ENCODE assay signal across 9 cellular contexts in genomic region chr19:1018932-1019615, GRCh38. TPM values are rescaled to one million over a fixed set of nuclear protein-coding genes. Genes with fewer than 3 reads are reported as not detected.
DNase-seq lines count a peak whose midpoint lies in the region; ATAC-seq and TF ChIP-seq lines count a peak whose summit lies in the region.
"Had no signal": no experiment of that assay in that cellular context is flagged by ENCODE, and none has a peak within 500 bp of the region (broad histone marks: within the 10 kb centered on the region; RNA-seq: fewer than 3 reads in every experiment).

No MANE protein-coding gene starts in this region.

- no peaks in the 10 kb centered on the region; the same call in 1 of the 2 replicates for H3K36me3 ChIP-seq in SK-N-MC (ENCODE audit: insufficient read depth, low read length)
- H3K36me3 ChIP-seq in gastrocnemius medialis: no peaks in the 10 kb centered on the region
- H3K36me3 ChIP-seq in WERI-Rb-1: peaks cover 28% of the 10 kb centered on the region

- H3K27ac ChIP-seq in SK-N-MC (no peak overlapping the region; the same call in 1 of the 2 replicates), gastrocnemius medialis (peak overlapping the region; percentile 40 to 93 (median 89)), WERI-Rb-1 (no peak overlapping the region)

- intact Hi-C loops in gastrocnemius medialis (cut with DNase I; ENCODE audit: low total_unique reads): loop anchor here (5.0 kb wide), 1 partner anchor 437 kb away; no protein-coding TSS in a partner anchor

- DNase-seq in GM12864 (ENCODE audit: low read depth): no peak
- no peak for DNase-seq in SK-N-MC (ENCODE audit: low read depth, low spot score)
- no peak for DNase-seq in fibroblast of pulmonary artery (ENCODE audit: low read depth)
- no peak for DNase-seq in gastrocnemius medialis
- DNase-seq in kidney tubule cell (ENCODE audit: low spot score): no peak
- no peak for DNase-seq in WERI-Rb-1
- DNase-seq in activated CD4-positive, alpha-beta T cell treated with anti-CD3 and anti-CD28 coated beads for 1 hour: no peak
- DNase-seq: NCI-H2081 treated with DMSO at 0.1 percent for 48 hours had no signal

- H3K9ac ChIP-seq in SK-N-MC (ENCODE audit: insufficient read length): peak overlapping the region; percentile 97

- ATAC-seq in gastrocnemius medialis (no peak), HG02642 (IDR thresholded peaks at IDR 0.05; ENCODE audit: poor library complexity, unreplicated experiment) (no peak)

- TF ChIP-seq POLR2A in gastrocnemius medialis (IDR thresholded peaks at IDR 0.05): no peak

- peaks cover 50 to 62% of the 10 kb centered on the region in 2 donors for H3K4me1 ChIP-seq in gastrocnemius medialis

- H3K4me3 ChIP-seq in GM12864 (ENCODE audit: low read depth, low read length): peak overlapping the region; percentile 91
- H3K4me3 ChIP-seq in SK-N-MC: peak overlapping the region; percentile 86
- peak overlapping the region; percentile 90 for H3K4me3 ChIP-seq in fibroblast of pulmonary artery (replicated peaks; ENCODE audit: low read depth, low read length)
- H3K4me3 ChIP-seq in gastrocnemius medialis: peak overlapping the region; percentile 86 to 99 (median 90)
- no peak overlapping the region for H3K4me3 ChIP-seq in WERI-Rb-1 (ENCODE audit: low read depth, low read length)

- H3K27me3 ChIP-seq in gastrocnemius medialis (no peaks in the 10 kb centered on the region), WERI-Rb-1 (ENCODE audit: insufficient read depth, low read depth, severe bottlenecking) (no peaks in the 10 kb centered on the region)

- H3K9me3 ChIP-seq in SK-N-MC (ENCODE audit: low read depth, low read length) (no peaks in the 10 kb centered on the region), gastrocnemius medialis (no peaks in the 10 kb centered on the region), WERI-Rb-1 (ENCODE audit: severe bottlenecking) (no peaks in the 10 kb centered on the region)

- in situ Hi-C loops in gastrocnemius medialis (cut with MboI; ENCODE audit: low sequenced_read_pairs in 4 of 4): no loop called here

- TF ChIP-seq CTCF in GM12864 (IDR thresholded peaks at IDR 0.05; ENCODE audit: low read depth, low read length, missing control alignments): no peak
- no peak for TF ChIP-seq CTCF in fibroblast of pulmonary artery (IDR thresholded peaks at IDR 0.05; ENCODE audit: low read length, missing control alignments)
- no peak for TF ChIP-seq CTCF in gastrocnemius medialis (IDR thresholded peaks at IDR 0.05 in 4 of 5, conservative IDR thresholded peaks at IDR 0.05 in 1 of 5)
- TF ChIP-seq CTCF in WERI-Rb-1 (IDR thresholded peaks at IDR 0.05; ENCODE audit: low read depth, low read length): no peak

RNA-seq across cellular contexts. Expression of gene TMEM259, which starts 1.8 kb away (rescaled TPM):
- 100 to 1,000 TPM in 3 of 4 donors, 10 to 100 TPM in 1; 98.5 to 150 (median 124) TPM for total RNA-seq in gastrocnemius medialis

RNA-seq across cellular contexts. Expression of gene RNU6-2, which starts 2.2 kb away (rescaled TPM):
- total RNA-seq in gastrocnemius medialis: not detected

RNA-seq across cellular contexts. Expression of gene CNN2, which starts 7.3 kb away (rescaled TPM):
- total RNA-seq in gastrocnemius medialis: 10 to 100 TPM in 1 of 4 donors, 1 to 10 TPM in 3; 2.2 to 10.1 (median 4.1) TPM

RNA-seq across cellular contexts. Expression of gene GRIN3B, which starts 18.9 kb away (rescaled TPM):
- total RNA-seq in gastrocnemius medialis: not detected

RNA-seq across cellular contexts. Expression of gene ABCA7, which starts 20.8 kb away (rescaled TPM):
- total RNA-seq in gastrocnemius medialis: 10 to 100 TPM in 3 of 4 donors, 1 to 10 TPM in 1; 6.0 to 20.0 (median 15.0) TPM

Comparison
In these comparisons a context has a peak if more than half of its experiments do, and no peak if none do; other contexts are left out.
1. H3K27ac ChIP-seq: peak in gastrocnemius medialis (4 of 4); none in SK-N-MC (single experiment) and WERI-Rb-1 (single experiment).